8 cellular contexts compared by ENCODE assay signal in the genomic region with DNA sequence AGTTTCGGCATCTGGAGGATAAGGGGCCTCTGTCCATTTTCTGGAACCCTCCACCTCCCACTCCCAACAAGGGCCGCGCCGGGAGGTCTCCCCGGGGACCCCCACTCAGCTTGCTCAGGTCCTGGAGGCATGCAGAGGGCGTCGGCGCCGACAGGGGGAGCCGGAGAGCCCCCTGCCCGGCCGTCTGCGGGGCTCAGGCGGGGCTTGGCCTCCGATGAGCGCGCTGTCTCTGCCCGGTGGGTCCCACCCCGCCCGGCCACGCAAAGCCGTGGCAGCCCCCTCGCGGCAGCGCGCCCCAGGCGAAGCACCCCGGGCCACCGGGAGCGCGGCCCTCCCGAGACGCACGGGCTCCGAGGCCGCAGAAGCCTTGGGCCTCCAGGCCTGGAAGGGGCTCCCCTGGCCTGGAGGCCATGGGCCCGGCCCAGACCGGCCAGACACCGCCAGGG.
A peak's percentile ranks its signal among the peaks of the same experiment; 100 is the strongest.
DNase-seq lines count a peak whose midpoint lies in the region; ATAC-seq, FAIRE-seq and TF ChIP-seq lines count a peak whose summit lies in the region.

No MANE protein-coding gene starts in this region.

- no peaks in the 10 kb centered on the region for H3K4me1 ChIP-seq in DOHH2 (ENCODE audit: control insufficient read depth, low read length)
- peaks cover 25% of the 10 kb centered on the region for H3K4me1 ChIP-seq in HUES64 (ENCODE audit: insufficient read depth, low read length)
- H3K4me1 ChIP-seq in endothelial cell of umbilical vein (ENCODE audit: control insufficient read depth, extremely low read depth, insufficient read depth, low read length) = no peaks in the 10 kb centered on the region
- H3K4me1 ChIP-seq in mesenchymal stem cell (ENCODE audit: control insufficient read depth, insufficient read depth, low read depth, low read length) = peaks cover 25% of the 10 kb centered on the region

- H3K9me3 ChIP-seq in DOHH2 (ENCODE audit: control insufficient read depth, insufficient read depth, low read length) = no peaks in the 10 kb centered on the region
- no peaks in the 10 kb centered on the region for H3K9me3 ChIP-seq in HUES64 (ENCODE audit: insufficient read depth, low read depth, low read length)
- no peaks in the 10 kb centered on the region for H3K9me3 ChIP-seq in endothelial cell of umbilical vein (replicated peaks; ENCODE audit: control insufficient read depth, insufficient read depth, low read length)
- H3K9me3 ChIP-seq in neural cell (ENCODE audit: low read length) = no peaks in the 10 kb centered on the region
- H3K9me3 ChIP-seq in mesenchymal stem cell (ENCODE audit: control insufficient read depth, low read length) = no peaks in the 10 kb centered on the region

- TF ChIP-seq EP300 in neural cell (conservative IDR thresholded peaks at IDR 0.05; ENCODE audit: poor library complexity, severe bottlenecking) = no peak

- H3K9me2 ChIP-seq in DOHH2 (replicated peaks; ENCODE audit: control insufficient read depth, low read length) (no peaks in the 10 kb centered on the region), neural cell (ENCODE audit: insufficient read depth, low read length) (no peaks in the 10 kb centered on the region)

- H2BK15ac ChIP-seq in mesenchymal stem cell (ENCODE audit: low read depth, poor library complexity, severe bottlenecking) = no peak overlapping the region

- no peaks in the 10 kb centered on the region for H3K36me3 ChIP-seq in DOHH2 (ENCODE audit: control insufficient read depth, low read length)
- no peaks in the 10 kb centered on the region for H3K36me3 ChIP-seq in HUES64 (ENCODE audit: insufficient read depth, low read length)
- H3K36me3 ChIP-seq in endothelial cell of umbilical vein (ENCODE audit: control insufficient read depth in 2 of 2, extremely low read depth in 1 of 2, insufficient read depth in 2 of 2, low read length in 2 of 2) = no peaks in the 10 kb centered on the region
- H3K36me3 ChIP-seq in neural cell (ENCODE audit: insufficient read depth, low read length) = no peaks in the 10 kb centered on the region
- no peaks in the 10 kb centered on the region for H3K36me3 ChIP-seq in mesenchymal stem cell (ENCODE audit: control insufficient read depth in 1 of 2, insufficient read depth in 2 of 2, low read depth in 1 of 2, low read length in 2 of 2)

- peak; percentile 69 for TF ChIP-seq CTCF in DOHH2 (IDR thresholded peaks at IDR 0.05; ENCODE audit: low read depth, low read length, poor library complexity, severe bottlenecking)
- TF ChIP-seq CTCF in endothelial cell of umbilical vein (IDR thresholded peaks at IDR 0.05; ENCODE audit: extremely low read depth in 1 of 2, insufficient read depth in 1 of 2, low read depth in 1 of 2, low read length in 2 of 2) = peak; percentile 39 to 71
- TF ChIP-seq CTCF in neural cell (IDR thresholded peaks at IDR 0.05; ENCODE audit: poor library complexity, severe bottlenecking) = peak; percentile 42

- H3K9me1 ChIP-seq in endothelial cell of umbilical vein (replicated peaks; ENCODE audit: control insufficient read depth, extremely low read depth, insufficient read depth, low read length) = no peaks in the 10 kb centered on the region

- H2BK120ac ChIP-seq in mesenchymal stem cell (ENCODE audit: low read depth, low read length) = no peak overlapping the region

- dilution Hi-C loops in endothelial cell of umbilical vein (cut with MboI; ENCODE audit: extremely low pct_ligation_motif_present, low sequenced_read_pairs) = no loop called here

- H3K79me2 ChIP-seq in DOHH2 (ENCODE audit: control insufficient read depth, low read length) (no peaks in the 10 kb centered on the region), endothelial cell of umbilical vein (ENCODE audit: control insufficient read depth, insufficient read depth, low read length) (no peaks in the 10 kb centered on the region), neural cell (replicated peaks; ENCODE audit: insufficient read depth, low read length) (no peaks in the 10 kb centered on the region)

- H3K18ac ChIP-seq in mesenchymal stem cell (ENCODE audit: low read depth in 1 of 2, low read length in 2 of 2) = no peak overlapping the region

- H3K9ac ChIP-seq in HUES64 (ENCODE audit: low read depth, low read length) (no peak overlapping the region), endothelial cell of umbilical vein (replicated peaks; ENCODE audit: extremely low read depth, insufficient read depth, low read length) (no peak overlapping the region), neural cell (ENCODE audit: low read length) (no peak overlapping the region), mesenchymal stem cell (ENCODE audit: low read length) (no peak overlapping the region)

- no peak for DNase-seq in endothelial cell of umbilical vein (ENCODE audit: low read depth, low spot score)
- no peak for DNase-seq in mesenchymal stem cell
- DNase-seq in NCI-H2081 treated with DMSO at 0.1 percent for 48 hours (lab: John Stamatoyannopoulos, UW) = no peak
- no peak for DNase-seq in NCI-H1092 (lab: John Stamatoyannopoulos, UW)

- no peak overlapping the region for H2BK5ac ChIP-seq in mesenchymal stem cell (ENCODE audit: low read depth, low read length, poor library complexity, severe bottlenecking)

- intact Hi-C loops in endothelial cell of umbilical vein (cut with micrococcal nuclease) = no loop called here

- H3K4ac ChIP-seq in mesenchymal stem cell (ENCODE audit: low read depth in 1 of 2, low read length in 2 of 2) = no peak overlapping the region

- H3K4me3 ChIP-seq in DOHH2 (ENCODE audit: low read length) (no peak overlapping the region), HUES64 (ENCODE audit: low read length) (peak overlapping the region; percentile 49), endothelial cell of umbilical vein (replicated peaks in 1 of 3; ENCODE audit: insufficient read depth in 1 of 3, low read depth in 1 of 3, low read length in 3 of 3) (no peak overlapping the region), neural cell (ENCODE audit: low read length) (no peak overlapping the region), mesenchymal stem cell (ENCODE audit: insufficient read depth in 1 of 2, low read depth in 1 of 2, low read length in 2 of 2) (no peak overlapping the region)

- peaks cover 10% of the 10 kb centered on the region for H3K27me3 ChIP-seq in DOHH2 (ENCODE audit: control insufficient read depth, low read length)
- peaks cover 68% of the 10 kb centered on the region for H3K27me3 ChIP-seq in HUES64 (ENCODE audit: insufficient read depth, low read length)
- peaks cover 29 to 42% of the 10 kb centered on the region in 2 experiments for H3K27me3 ChIP-seq in endothelial cell of umbilical vein (ENCODE audit: control insufficient read depth in 2 of 2, insufficient read depth in 2 of 2, low read length in 2 of 2)
- H3K27me3 ChIP-seq in neural cell (ENCODE audit: insufficient read depth, low read depth, low read length) = peaks cover 56% of the 10 kb centered on the region
- peaks cover 64 to 69% of the 10 kb centered on the region in 2 experiments for H3K27me3 ChIP-seq in mesenchymal stem cell (ENCODE audit: control insufficient read depth in 1 of 2, insufficient read depth in 1 of 2, low read length in 2 of 2)

- WGBS in HUES64 = 4% methylated on average over 39 of the region's 39 CpGs
- WGBS in mesenchymal stem cell = 2% methylated on average over 38 of the region's 39 CpGs

- no TSS peak for BruUV-seq in endothelial cell of umbilical vein (replicated peaks; lab: Mats Ljungman, UMichigan)

- TF ChIP-seq RAD21 in neural cell (conservative IDR thresholded peaks at IDR 0.05) = peak; percentile 19

- H4K20me1 ChIP-seq in DOHH2 (ENCODE audit: control insufficient read depth, insufficient read depth, low read depth, low read length) (no peaks in the 10 kb centered on the region), endothelial cell of umbilical vein (replicated peaks; ENCODE audit: control insufficient read depth, extremely low read depth, insufficient read depth, low read length) (no peaks in the 10 kb centered on the region), neural cell (ENCODE audit: insufficient read depth) (no peaks in the 10 kb centered on the region)

- POLR2A ChIA-PET in endothelial cell of umbilical vein (lab: Charles Lee) = no interaction called here

- H4K8ac ChIP-seq in mesenchymal stem cell (ENCODE audit: low read length) = no peak overlapping the region

- no peak for FAIRE-seq in endothelial cell of umbilical vein (lab: Jason Lieb, UNC)

- no peak overlapping the region for H3K14ac ChIP-seq in mesenchymal stem cell (ENCODE audit: low read length in 2 of 2)

- H3K23ac ChIP-seq in mesenchymal stem cell (ENCODE audit: low read length in 2 of 2) = no peak overlapping the region

- CTCF ChIA-PET in endothelial cell of umbilical vein (lab: Charles Lee) = no interaction called here

- ATAC-seq in GM21529 (IDR thresholded peaks at IDR 0.05; ENCODE audit: unreplicated experiment) = no peak

- no peak overlapping the region for H3K27ac ChIP-seq in DOHH2 (ENCODE audit: low read depth, low read length)
- no peak overlapping the region for H3K27ac ChIP-seq in HUES64 (ENCODE audit: low read depth, low read length)
- H3K27ac ChIP-seq in endothelial cell of umbilical vein (ENCODE audit: insufficient read depth, low read depth, low read length) = no peak overlapping the region
- no peak overlapping the region for H3K27ac ChIP-seq in neural cell (ENCODE audit: low read length)
- H3K27ac ChIP-seq in mesenchymal stem cell (ENCODE audit: low read length, poor library complexity, severe bottlenecking) = no peak overlapping the region

- H3K4me2 ChIP-seq in DOHH2 (ENCODE audit: low read length) (no peak overlapping the region), endothelial cell of umbilical vein (ENCODE audit: insufficient read depth, low read length) (no peak overlapping the region), neural cell (ENCODE audit: low read length) (no peak overlapping the region), mesenchymal stem cell (ENCODE audit: low read length, poor library complexity, severe bottlenecking) (no peak overlapping the region)

- no peaks in the 10 kb centered on the region for H3K79me1 ChIP-seq in mesenchymal stem cell (replicated peaks; ENCODE audit: low read length, poor library complexity, severe bottlenecking)

- no peak overlapping the region for H4K91ac ChIP-seq in mesenchymal stem cell (ENCODE audit: low read length)

- H2BK12ac ChIP-seq in mesenchymal stem cell (ENCODE audit: low read length in 2 of 2) = no peak overlapping the region

- H2AFZ ChIP-seq in endothelial cell of umbilical vein (ENCODE audit: low read depth, low read length) (no peak overlapping the region), neural cell (ENCODE audit: low read depth, low read length) (no peak overlapping the region), mesenchymal stem cell (ENCODE audit: low read depth, low read length) (no peak overlapping the region)

- TF ChIP-seq POLR2A in endothelial cell of umbilical vein (IDR thresholded peaks at IDR 0.05; ENCODE audit: low read depth, low read length) = no peak

- no peak overlapping the region for H2AK5ac ChIP-seq in mesenchymal stem cell (ENCODE audit: low read length, severe bottlenecking)

- no peaks in the 10 kb centered on the region for H3F3A ChIP-seq in DOHH2 (ENCODE audit: control insufficient read depth, insufficient read depth)
- peaks cover 4% of the 10 kb centered on the region for H3F3A ChIP-seq in neural cell (ENCODE audit: insufficient read depth, low read length, poor library complexity, severe bottlenecking)

TF ChIP-seq in neural cell, 6 proteins besides CTCF, POLR2A, EP300 and RAD21 (continues in another document):
- TF ChIP-seq MXI1 (conservative IDR thresholded peaks at IDR 0.05; ENCODE audit: poor library complexity, severe bottlenecking) (no peak), TAF1 (IDR thresholded peaks at IDR 0.05; ENCODE audit: low read depth) (no peak)
